ENCODE assay signal across 27 cellular contexts in genomic region chr2:124032799-124033198, GRCh38. TPM values are rescaled to one million over a fixed set of nuclear protein-coding genes. Genes with fewer than 3 reads are reported as not detected.
"Had no signal": no experiment of that assay in that cellular context is flagged by ENCODE, and none has a peak within 500 bp of the region (broad histone marks: within the 10 kb centered on the region; RNA-seq: fewer than 3 reads in every experiment).

No MANE protein-coding gene starts in this region.

- H3K9me3 ChIP-seq: stomach, suprapubic skin, testis, thoracic aorta, thyroid gland, tibial artery, tibial nerve, transverse colon, upper lobe of left lung, upper lobe of right lung, uterus, vagina had no signal

- H3K4me1 ChIP-seq: stomach, suprapubic skin, testis, thyroid gland, tibial artery, tibial nerve, transverse colon, upper lobe of left lung, upper lobe of right lung, uterus, vagina had no signal

- H3K4me3 ChIP-seq: stomach, suprapubic skin, testis, thoracic aorta, thyroid gland, tibial artery, tibial nerve, transverse colon, upper lobe of left lung, upper lobe of right lung, uterus, vagina had no signal

- H3K36me3 ChIP-seq: stomach, suprapubic skin, thoracic aorta, thyroid gland, tibial artery, tibial nerve, transverse colon, upper lobe of left lung, upper lobe of right lung, uterus, vagina had no signal

- H3K27me3 ChIP-seq: stomach, suprapubic skin, testis, thyroid gland, tibial artery, transverse colon, upper lobe of left lung, uterus, vagina had no signal

- ATAC-seq: stimulated activated effector memory CD8-positive, alpha-beta T cell treated with anti-CD3 and anti-CD28 coated beads, Interleukin-12 subunit alpha, Interleukin-12 subunit beta, amount 100 ng/mL, for 72 hours; stimulated activated memory B cell treated with anti-CD40 and anti-IgM and Interleukin-4, amounts not matched to agents 10 μg/mL and 1 μg/mL and 100 μg/mL, for 72 hours; stimulated activated naive B cell treated with anti-CD40 and anti-IgM and Interleukin-4, amounts not matched to agents 10 μg/mL and 1 μg/mL and 100 μg/mL, for 72 hours; stimulated activated naive CD8-positive, alpha-beta T cell treated with anti-CD3 and anti-CD28 coated beads, Interleukin-15, amount 100 ng/mL, for 72 hours; stimulated activated naive CD8-positive, alpha-beta T cell treated with anti-CD3 and anti-CD28 coated beads, Interleukin-15, Interleukin-2, amounts not matched to agents 100 U/mL and 50 U/mL, for 24 hours; upper lobe of right lung had no signal

- DNase-seq: stimulated activated CD4-positive, alpha-beta T cell treated with anti-CD3 and anti-CD28 coated beads, Interleukin-2, amount 100 ng/mL, for 48 hours; stimulated activated CD4-positive, alpha-beta T cell treated with anti-CD3 and anti-CD28 coated beads, Interleukin-4, amount 100 ng/mL, for 1 hour; stimulated activated CD4-positive, alpha-beta T cell treated with anti-CD3 and anti-CD28 coated beads, Interleukin-4, amount 100 ng/mL, for 24 hours; stimulated activated CD4-positive, alpha-beta T cell treated with anti-CD3 and anti-CD28 coated beads, Interleukin-4, amount 100 ng/mL, for 4 hours; stimulated activated CD8-positive, alpha-beta memory T cell treated with anti-CD3 and anti-CD28 coated beads, Interleukin-4, amount 100 ng/mL, for 48 hours; stimulated activated naive B cell treated with anti-CD40 and anti-IgM and Interleukin-4, amounts not matched to agents 10 μg/mL and 1 μg/mL and 100 μg/mL, for 72 hours; stimulated activated naive CD4-positive, alpha-beta T cell; stimulated activated naive CD4-positive, alpha-beta T cell treated with Interleukin-2 at 50 U/mL for 16 hours; stimulated activated naive CD8-positive, alpha-beta T cell treated with anti-CD3 and anti-CD28 coated beads, Interleukin-15, amount 100 ng/mL, for 72 hours; stimulated activated naive CD8-positive, alpha-beta T cell treated with anti-CD3 and anti-CD28 coated beads, Interleukin-15, Interleukin-2, amounts not matched to agents 100 U/mL and 50 U/mL, for 24 hours; stomach; substantia nigra; testis; thyroid gland; tibial artery; transverse colon; trophoblast cell; upper lobe of left lung; upper lobe of right lung; uterus had no signal

- H3K27ac ChIP-seq: stomach, suprapubic skin, testis, thoracic aorta, thyroid gland, tibial artery, tibial nerve, transverse colon, upper lobe of left lung, upper lobe of right lung, uterus, vagina had no signal

RNA-seq across cellular contexts. Expression of gene CNTNAP5, which starts 7.7 kb away (rescaled TPM):
- total RNA-seq: subcutaneous adipose tissue, suprapubic skin, thoracic aorta, thyroid gland, upper lobe of left lung, upper lobe of right lung, vagina had no signal
- polyA plus RNA-seq: stomach had no signal
